Comparison of ENCODE assay signal across 8 cellular contexts in genomic region chr15:75346796-75347221, GRCh38. TPM values are rescaled to one million over a fixed set of nuclear protein-coding genes. Genes with fewer than 3 reads are reported as not detected.
A peak's percentile ranks its signal among the peaks of the same experiment; 100 is the strongest.
DNase-seq lines count a peak whose midpoint lies in the region; ATAC-seq and TF ChIP-seq lines count a peak whose summit lies in the region.

Gene NEIL1, plus strand, starts transcription at chr15:75347039. Its CDS starts 1,867 bp downstream, at chr15:75348906.

- peak within 1 kb of the TSS; percentile 90 to 94 for H3K4me3 ChIP-seq in ascending aorta

- peaks cover 21% of the 10 kb centered on the region for H3K27me3 Mint-ChIP-seq in activated CD4-positive, alpha-beta T cell treated with anti-CD3 and anti-CD28 coated beads, Interleukin-2, amount 10 ng/mL, durations not matched to agents 24 days and 14 days

- no peak for DNase-seq in activated CD4-positive, alpha-beta T cell treated with anti-CD3 and anti-CD28 coated beads, Interleukin-2, amount 10 ng/mL, durations not matched to agents 24 days and 14 days
- DNase-seq in activated CD4-positive, alpha-beta T cell treated with anti-CD3 and anti-CD28 coated beads for 48 hours = no peak
- DNase-seq in ascending aorta (ENCODE audit: low spot score in 2 of 2) (no peak), inferior parietal cortex (ENCODE audit: extremely low spot score) (peak; percentile 41), NCI-H2029 treated with DMSO at 0.1 percent for 48 hours (lab: John Stamatoyannopoulos, UW) (no peak), A172 (ENCODE audit: low spot score) (no peak)
- DNase-seq in stimulated activated effector memory CD8-positive, alpha-beta T cell treated with anti-CD3 and anti-CD28 coated beads, Interleukin-12 subunit alpha, Interleukin-12 subunit beta, amount 100 ng/mL, for 72 hours (ENCODE audit: low spot score in 2 of 2) = no peak

- H3K9me3 ChIP-seq in ascending aorta = no peaks in the 10 kb centered on the region

- H3K27ac Mint-ChIP-seq in activated CD4-positive, alpha-beta T cell treated with anti-CD3 and anti-CD28 coated beads, Interleukin-2, amount 10 ng/mL, durations not matched to agents 24 days and 14 days = peak within 1 kb of the TSS; percentile 69
- H3K27ac Mint-ChIP-seq in stimulated activated effector memory CD8-positive, alpha-beta T cell treated with anti-CD3 and anti-CD28 coated beads, Interleukin-12 subunit alpha, Interleukin-12 subunit beta, amount 100 ng/mL, for 72 hours = peak within 1 kb of the TSS; percentile 81

- H3K36me3 Mint-ChIP-seq in activated CD4-positive, alpha-beta T cell treated with anti-CD3 and anti-CD28 coated beads, Interleukin-2, amount 10 ng/mL, durations not matched to agents 24 days and 14 days (ENCODE audit: low read depth) = peaks cover 24% of the 10 kb centered on the region
- peaks cover 19% of the 10 kb centered on the region for H3K36me3 Mint-ChIP-seq in stimulated activated effector memory CD8-positive, alpha-beta T cell treated with anti-CD3 and anti-CD28 coated beads, Interleukin-12 subunit alpha, Interleukin-12 subunit beta, amount 100 ng/mL, for 72 hours

- no peaks in the 10 kb centered on the region for H3K27me3 ChIP-seq in ascending aorta

- H3K36me3 ChIP-seq in ascending aorta = no peaks in the 10 kb centered on the region

- H3K4me1 ChIP-seq in ascending aorta = peaks cover 6 to 11% of the 10 kb centered on the region in 2 donors

- intact Hi-C loops in activated CD4-positive, alpha-beta T cell treated with anti-CD3 and anti-CD28 coated beads, Interleukin-2, amount 10 ng/mL, durations not matched to agents 24 days and 14 days (cut with micrococcal nuclease) = no loop called here
- intact Hi-C loops in ascending aorta (cut with DNase I) = no loop called here

- ATAC-seq in stimulated activated effector memory CD8-positive, alpha-beta T cell treated with anti-CD3 and anti-CD28 coated beads, Interleukin-12 subunit alpha, Interleukin-12 subunit beta, amount 100 ng/mL, for 72 hours = no peak
- no peak for ATAC-seq in HG03159 (IDR thresholded peaks at IDR 0.05; ENCODE audit: unreplicated experiment)

- H3K9me3 Mint-ChIP-seq in activated CD4-positive, alpha-beta T cell treated with anti-CD3 and anti-CD28 coated beads, Interleukin-2, amount 10 ng/mL, durations not matched to agents 24 days and 14 days = peaks cover 8% of the 10 kb centered on the region
- peaks cover 4% of the 10 kb centered on the region for H3K9me3 Mint-ChIP-seq in stimulated activated effector memory CD8-positive, alpha-beta T cell treated with anti-CD3 and anti-CD28 coated beads, Interleukin-12 subunit alpha, Interleukin-12 subunit beta, amount 100 ng/mL, for 72 hours

- TF ChIP-seq CTCF in ascending aorta (IDR thresholded peaks at IDR 0.05) = no peak

- peaks cover 23% of the 10 kb centered on the region for H3K4me1 Mint-ChIP-seq in activated CD4-positive, alpha-beta T cell treated with anti-CD3 and anti-CD28 coated beads, Interleukin-2, amount 10 ng/mL, durations not matched to agents 24 days and 14 days
- H3K4me1 Mint-ChIP-seq in stimulated activated effector memory CD8-positive, alpha-beta T cell treated with anti-CD3 and anti-CD28 coated beads, Interleukin-12 subunit alpha, Interleukin-12 subunit beta, amount 100 ng/mL, for 72 hours = peaks cover 39% of the 10 kb centered on the region

- H3K4me3 Mint-ChIP-seq in activated CD4-positive, alpha-beta T cell treated with anti-CD3 and anti-CD28 coated beads, Interleukin-2, amount 10 ng/mL, durations not matched to agents 24 days and 14 days = peak within 1 kb of the TSS; percentile 72
- H3K4me3 Mint-ChIP-seq in stimulated activated effector memory CD8-positive, alpha-beta T cell treated with anti-CD3 and anti-CD28 coated beads, Interleukin-12 subunit alpha, Interleukin-12 subunit beta, amount 100 ng/mL, for 72 hours = peak within 1 kb of the TSS; percentile 81

- H3K27ac ChIP-seq in ascending aorta = peak within 1 kb of the TSS; percentile 42 to 62

RNA-seq across cellular contexts. Expression of gene NEIL1, which starts in this region (rescaled TPM):
- total RNA-seq in activated CD4-positive, alpha-beta T cell treated with anti-CD3 and anti-CD28 coated beads, Interleukin-2, amount 10 ng/mL, durations not matched to agents 24 days and 14 days = 3.7 and 4.7 TPM in 2 replicates
- total RNA-seq in ascending aorta = 104 TPM
- total RNA-seq in A172 (2014; rRNA removed; shearing (Covaris generic)) = 0.12 and 0.48 TPM in 2 replicates

Comparison
In these comparisons a context has a peak if more than half of its experiments do, and no peak if none do; other contexts are left out.
1. RNA of gene NEIL1 (total RNA-seq): 104 TPM in ascending aorta (single experiment); 3.7 to 4.7 TPM in activated CD4-positive, alpha-beta T cell treated with anti-CD3 and anti-CD28 coated beads, Interleukin-2, amount 10 ng/mL, durations not matched to agents 24 days and 14 days and 0.12 to 0.48 TPM in A172; every median in the first group is over 10 times any median in the second.